Comparison of ENCODE assay signal across 11 cellular contexts in genomic region chr2:207993141-207993763, GRCh38. TPM values are rescaled to one million over a fixed set of nuclear protein-coding genes. Genes with fewer than 3 reads are reported as not detected.
DNase-seq lines count a peak whose midpoint lies in the region; ATAC-seq and TF ChIP-seq lines count a peak whose summit lies in the region.
"Had no signal": no experiment of that assay in that cellular context is flagged by ENCODE, and none has a peak within 500 bp of the region (broad histone marks: within the 10 kb centered on the region; RNA-seq: fewer than 3 reads in every experiment).

No MANE protein-coding gene starts in this region.

- TF ChIP-seq CTCF in PC-9 (conservative IDR thresholded peaks at IDR 0.05) (no peak), Calu3 (IDR thresholded peaks at IDR 0.05; ENCODE audit: unreplicated experiment) (no peak)
- TF ChIP-seq CTCF in CD8-positive, alpha-beta T cell (IDR thresholded peaks at IDR 0.05), result no peak

- H2AFZ ChIP-seq in PC-9, result no peak overlapping the region
- H2AFZ ChIP-seq: parathyroid adenoma had no signal

- peaks cover 7% of the 10 kb centered on the region; the same call in 1 of the 2 replicates for H3K79me2 ChIP-seq in PC-9 (ENCODE audit: low read depth)

- H3K4me2 ChIP-seq in PC-9, result no peak overlapping the region

- H4K20me1 ChIP-seq in PC-9 (ENCODE audit: insufficient read depth), result no peaks in the 10 kb centered on the region

- no peaks in the 10 kb centered on the region for H3K27me3 ChIP-seq in PC-9 (ENCODE audit: insufficient read depth, low read depth)
- H3K27me3 ChIP-seq in CD8-positive, alpha-beta T cell (ENCODE audit: insufficient read depth, low read length), result no peaks in the 10 kb centered on the region

- H3K4me1 Mint-ChIP-seq in CD8-positive, alpha-beta T cell (ENCODE audit: low read depth), result peaks cover 36% of the 10 kb centered on the region
- H3K4me1 Mint-ChIP-seq in Calu3 (ENCODE audit: low read depth, unreplicated experiment), result no peaks in the 10 kb centered on the region

- no peaks in the 10 kb centered on the region for H3K27me3 Mint-ChIP-seq in CD8-positive, alpha-beta T cell (ENCODE audit: low read depth)
- H3K27me3 Mint-ChIP-seq in Calu3 (ENCODE audit: unreplicated experiment), result no peaks in the 10 kb centered on the region

- H3K4me1 ChIP-seq in PC-9 (replicated peaks; ENCODE audit: insufficient read depth), result peaks cover 16% of the 10 kb centered on the region; the same call in 1 of the 2 replicates
- no peaks in the 10 kb centered on the region for H3K4me1 ChIP-seq in CD8-positive, alpha-beta T cell (ENCODE audit: insufficient read depth, low read length)

- H3K9me3 Mint-ChIP-seq in CD8-positive, alpha-beta T cell, result no peaks in the 10 kb centered on the region
- H3K9me3 Mint-ChIP-seq in Calu3 (ENCODE audit: low read depth, unreplicated experiment), result no peaks in the 10 kb centered on the region

- intact Hi-C loops in PC-9 (cut with micrococcal nuclease; ENCODE audit: unreplicated experiment) (no loop called here), left ventricle myocardium superior (cut with micrococcal nuclease) (no loop called here), Calu3 (cut with micrococcal nuclease; ENCODE audit: unreplicated experiment) (no loop called here)
- intact Hi-C loops in CD8-positive, alpha-beta T cell (cut with DNase I, micrococcal nuclease), result no loop called here

- no peaks in the 10 kb centered on the region for H3K9me2 ChIP-seq in PC-9 (ENCODE audit: insufficient read depth)

- peak; percentile 71 for ATAC-seq in GM18502 (IDR thresholded peaks at IDR 0.05; ENCODE audit: poor library complexity, unreplicated experiment)
- ATAC-seq in HG02678 (IDR thresholded peaks at IDR 0.05; ENCODE audit: unreplicated experiment), result peak; percentile 56
- no peak for ATAC-seq in CD8-positive, alpha-beta T cell
- no peak for ATAC-seq in left ventricle myocardium superior

- H3K27ac Mint-ChIP-seq in CD8-positive, alpha-beta T cell, result no peak overlapping the region
- H3K27ac Mint-ChIP-seq in Calu3 (ENCODE audit: unreplicated experiment), result no peak overlapping the region

- 0 out of 2 replicates have a peak overlapping the region, but pooled peaks have one; percentile 9 for H3K27ac ChIP-seq in PC-9
- no peak overlapping the region for H3K27ac ChIP-seq in CD8-positive, alpha-beta T cell (ENCODE audit: low read depth, low read length)
- H3K27ac ChIP-seq: parathyroid adenoma had no signal

- no peak overlapping the region for H3K4me3 Mint-ChIP-seq in CD8-positive, alpha-beta T cell
- H3K4me3 Mint-ChIP-seq in Calu3 (ENCODE audit: low read depth, unreplicated experiment), result no peak overlapping the region

- no peaks in the 10 kb centered on the region for H3K9me3 ChIP-seq in PC-9 (ENCODE audit: insufficient read depth, low read depth)
- no peaks in the 10 kb centered on the region for H3K9me3 ChIP-seq in CD8-positive, alpha-beta T cell (ENCODE audit: low read length)

- H3K36me3 Mint-ChIP-seq in CD8-positive, alpha-beta T cell, result peaks cover 38% of the 10 kb centered on the region
- H3K36me3 Mint-ChIP-seq in Calu3 (ENCODE audit: insufficient read depth, unreplicated experiment), result no peaks in the 10 kb centered on the region

- H3K4me3 ChIP-seq in PC-9, result no peak overlapping the region
- no peak overlapping the region for H3K4me3 ChIP-seq in CD8-positive, alpha-beta T cell (ENCODE audit: low read depth, low read length)

- no peaks in the 10 kb centered on the region for H3K36me3 ChIP-seq in PC-9 (ENCODE audit: low read depth)
- no peaks in the 10 kb centered on the region for H3K36me3 ChIP-seq in CD8-positive, alpha-beta T cell (ENCODE audit: insufficient read depth, low read length)

- CTCF ChIA-PET in PC-9 (lab: Charles Lee), result no interaction called here
- CTCF ChIA-PET in CD8-positive, alpha-beta T cell (lab: Charles Lee), result interaction anchor here (1.3 kb wide), 1 partner anchor 19 kb away, joined by 3 read pairs; no protein-coding TSS in a partner anchor
- CTCF ChIA-PET in Calu3 (lab: Charles Lee), result no interaction called here

- POLR2A ChIA-PET in PC-9 (lab: Charles Lee; ENCODE audit: unreplicated experiment), result no interaction called here
- POLR2A ChIA-PET in CD8-positive, alpha-beta T cell (lab: Charles Lee), result interaction anchor here (0.5 kb wide), 1 partner anchor 458 kb away, joined by 3 read pairs; no protein-coding TSS in a partner anchor

- BruUV-seq in PC-9 (replicated peaks; lab: Mats Ljungman, UMichigan) (no TSS peak), Calu3 (replicated peaks; lab: Mats Ljungman, UMichigan) (no TSS peak)

- DNase-seq in PC-9, result peak in 1 of 2 experiments; percentile 45
- DNase-seq in glomerular visceral epithelial cell (ENCODE audit: extremely low spot score), result peak; percentile 28
- no peak for DNase-seq in CD8-positive, alpha-beta T cell
- no peak for DNase-seq in left ventricle myocardium superior
- no peak for DNase-seq in G401 (ENCODE audit: low spot score)
- DNase-seq in Calu3, result no peak
- DNase-seq: effector CD4-positive, alpha-beta T cell; NCI-H526 treated with DMSO at 0.1 percent for 48 hours had no signal

- in situ Hi-C loops in G401 (cut with HindIII; ENCODE audit: low sequenced_read_pairs), result no loop called here

- H3F3A ChIP-seq in PC-9 (ENCODE audit: insufficient read depth, low read depth), result no peaks in the 10 kb centered on the region

RNA-seq across cellular contexts. Expression of gene PLEKHM3, which starts 32.1 kb away (rescaled TPM):
- 7.7 and 8.4 TPM in 2 replicates for total RNA-seq in PC-9 (2021)
- total RNA-seq in CD8-positive, alpha-beta T cell, result 10 to 100 TPM; 10.9 to 11.3 TPM
- total RNA-seq in left ventricle myocardium superior, result 13.3 TPM
- total RNA-seq in G401 (2014; rRNA removed; shearing (Covaris generic)), result 22.6 and 25.8 TPM in 2 replicates
- 7.7 and 8.0 TPM in 2 replicates for total RNA-seq in Calu3 (2022)

Comparison
In these comparisons a context has a peak if more than half of its experiments do, and no peak if none do; other contexts are left out.
1. ATAC-seq: peak in GM18502 (single experiment) and HG02678 (single experiment); none in CD8-positive, alpha-beta T cell (single experiment) and left ventricle myocardium superior (single experiment).